8 cellular contexts compared by ENCODE assay signal in the genomic region with DNA sequence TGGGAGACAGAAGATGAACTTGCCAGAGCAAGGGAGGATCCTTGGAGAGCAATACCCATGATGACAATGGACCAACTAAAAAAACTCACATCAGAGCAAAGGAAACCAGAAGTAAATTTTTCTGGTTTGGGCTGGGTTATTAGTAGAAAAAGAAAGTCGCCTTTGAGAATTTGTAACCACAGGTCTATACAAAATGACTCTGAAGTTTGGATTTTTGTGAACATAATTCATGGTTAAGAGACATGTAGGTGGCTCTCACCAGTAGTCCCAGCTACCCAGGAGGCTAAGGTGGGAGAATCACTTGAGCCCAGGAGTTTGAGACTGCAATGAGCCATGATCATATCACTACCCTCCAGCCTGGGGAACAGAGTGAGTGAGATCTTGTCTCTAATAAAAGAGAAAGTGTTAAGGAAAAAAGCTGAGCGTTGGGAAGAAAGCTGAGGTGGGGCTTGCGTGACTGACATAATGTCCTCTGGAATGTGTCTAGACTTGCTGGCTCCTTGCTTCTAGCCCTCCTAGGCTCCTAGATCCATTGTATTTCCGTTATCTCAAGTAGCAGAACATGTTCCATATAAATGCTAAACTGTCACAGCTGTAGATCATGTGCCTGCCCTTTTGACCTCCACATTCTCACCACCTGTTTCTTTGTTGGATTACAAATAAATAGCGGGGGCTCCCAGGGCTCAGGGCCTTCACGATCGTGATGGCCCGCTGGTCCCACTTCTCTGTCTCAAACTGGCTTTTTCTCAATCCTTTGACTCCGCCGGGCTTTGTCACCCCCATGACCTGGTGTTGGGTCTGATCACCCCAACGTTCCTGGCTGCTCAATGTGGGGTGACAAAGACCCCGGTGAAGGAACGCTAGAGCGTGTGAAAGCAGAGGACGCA. TPM values are rescaled to one million over a fixed set of nuclear protein-coding genes. Genes with fewer than 3 reads are reported as not detected.
DNase-seq lines count a peak whose midpoint lies in the region; ATAC-seq and TF ChIP-seq lines count a peak whose summit lies in the region.

No MANE protein-coding gene starts in this region.

- H3K27ac ChIP-seq in HUES48 (ENCODE audit: low read depth, low read length) = peak overlapping the region; percentile 93
- no peak overlapping the region for H3K27ac ChIP-seq in body of pancreas

- H3K27ac Mint-ChIP-seq in activated naive CD4-positive, alpha-beta T cell treated with anti-CD3 and anti-CD28 coated beads for 36 hours = no peak overlapping the region

- H3K36me3 ChIP-seq in HUES48 (ENCODE audit: control insufficient read depth, insufficient read depth, low read length) (no peaks in the 10 kb centered on the region), body of pancreas (replicated peaks in 1 of 2; ENCODE audit: insufficient read depth in 1 of 2, low read depth in 2 of 2) (no peaks in the 10 kb centered on the region)

- no peak for TF ChIP-seq POLR2A in body of pancreas (IDR thresholded peaks at IDR 0.05)

- H3K4me1 ChIP-seq in HUES48 (ENCODE audit: control insufficient read depth, insufficient read depth, low read length) (peaks cover 50% of the 10 kb centered on the region), body of pancreas (peaks cover 8% of the 10 kb centered on the region)

- peaks cover 19% of the 10 kb centered on the region for H3K27me3 Mint-ChIP-seq in activated naive CD4-positive, alpha-beta T cell treated with anti-CD3 and anti-CD28 coated beads for 36 hours (ENCODE audit: low read depth)

- H3K9ac ChIP-seq in HUES48 (ENCODE audit: low read depth, low read length) = no peak overlapping the region

- intact Hi-C loops in activated naive CD4-positive, alpha-beta T cell treated with anti-CD3 and anti-CD28 coated beads for 36 hours (cut with micrococcal nuclease) = no loop called here
- intact Hi-C loops in body of pancreas (cut with DNase I) = no loop called here

- no peak for TF ChIP-seq CTCF in GM10248 (IDR thresholded peaks at IDR 0.05; ENCODE audit: control extremely low read depth, extremely low read depth, low read depth, missing control alignments)
- no peak for TF ChIP-seq CTCF in epithelial cell of esophagus (IDR thresholded peaks at IDR 0.05; ENCODE audit: insufficient read depth, low read depth, low read length, missing control alignments)
- TF ChIP-seq CTCF in body of pancreas (IDR thresholded peaks at IDR 0.05) = no peak

- H3K36me3 Mint-ChIP-seq in activated naive CD4-positive, alpha-beta T cell treated with anti-CD3 and anti-CD28 coated beads for 36 hours (ENCODE audit: low read depth) = no peaks in the 10 kb centered on the region

- H3K4me1 Mint-ChIP-seq in activated naive CD4-positive, alpha-beta T cell treated with anti-CD3 and anti-CD28 coated beads for 36 hours (ENCODE audit: low read depth) = peaks cover 5% of the 10 kb centered on the region

- ATAC-seq in GM21529 (IDR thresholded peaks at IDR 0.05; ENCODE audit: unreplicated experiment) = peak; percentile 69
- ATAC-seq in body of pancreas = no peak

- H3K9me3 Mint-ChIP-seq in activated naive CD4-positive, alpha-beta T cell treated with anti-CD3 and anti-CD28 coated beads for 36 hours = no peaks in the 10 kb centered on the region

- H3K4me3 ChIP-seq in HUES48 (ENCODE audit: low read depth, low read length) (0 out of 2 replicates have a peak overlapping the region, but pooled peaks have one; percentile 35), epithelial cell of esophagus (ENCODE audit: low read length) (no peak overlapping the region), body of pancreas (no peak overlapping the region)

- H3K9me3 ChIP-seq in HUES48 (ENCODE audit: control insufficient read depth, insufficient read depth, low read length) (no peaks in the 10 kb centered on the region), body of pancreas (no peaks in the 10 kb centered on the region)

- POLR2A ChIA-PET in GM10248 (lab: Yijun Ruan, JAX) = no interaction called here

- 55 to 61% methylated on average over 15 of the region's 15 CpGs for WGBS in body of pancreas, 2 donors

- H3K27me3 ChIP-seq in HUES48 (ENCODE audit: control insufficient read depth, insufficient read depth, low read length) (no peaks in the 10 kb centered on the region), body of pancreas (no peaks in the 10 kb centered on the region)

- DNase-seq in GM10248 (ENCODE audit: extremely low spot score) (peak; percentile 44), epithelial cell of esophagus (ENCODE audit: low read depth) (peak; percentile 38), cortex of kidney (lab: John Stamatoyannopoulos, UW) (no peak), HT-29 (ENCODE audit: low spot score) (no peak), body of pancreas (no peak)
- DNase-seq in activated naive CD4-positive, alpha-beta T cell treated with anti-CD3 and anti-CD28 coated beads for 36 hours = no peak

- no peak overlapping the region for H3K4me3 Mint-ChIP-seq in activated naive CD4-positive, alpha-beta T cell treated with anti-CD3 and anti-CD28 coated beads for 36 hours

- CTCF ChIA-PET in GM10248 (lab: Yijun Ruan, JAX) = interaction anchor here (0.8 to 1.7 kb wide), 5 partner anchors 11 to 355 kb away, joined by 3 to 9 read pairs (median 3); no protein-coding TSS in a partner anchor
- CTCF ChIA-PET in activated naive CD4-positive, alpha-beta T cell treated with anti-CD3 and anti-CD28 coated beads for 36 hours (lab: Charles Lee) = interaction anchor here (0.8 to 1.6 kb wide), 2 partner anchors 8 to 42 kb away, joined by 3 read pairs; no protein-coding TSS in a partner anchor

RNA-seq across cellular contexts. Expression of gene SC5D, which starts 56.2 kb away (rescaled TPM):
- 26.3 and 30.0 TPM in 2 replicates for total RNA-seq in HT-29 (2014; rRNA removed; shearing (Covaris generic))
- 10 to 100 TPM; 29.6 to 31.7 TPM for total RNA-seq in activated naive CD4-positive, alpha-beta T cell treated with anti-CD3 and anti-CD28 coated beads for 36 hours
- 10 to 100 TPM in 1 of 2 donors, 1 to 10 TPM in 1; 9.2 to 22.1 TPM for total RNA-seq in body of pancreas

Comparison
In these comparisons a context has a peak if more than half of its experiments do, and no peak if none do; other contexts are left out.
1. DNase-seq: peak in GM10248 (single experiment) and epithelial cell of esophagus (single experiment); none in cortex of kidney (single experiment), HT-29 (single experiment), activated naive CD4-positive, alpha-beta T cell treated with anti-CD3 and anti-CD28 coated beads for 36 hours (single experiment) and body of pancreas (0 of 4).